17 cellular contexts compared by ENCODE assay signal in the genomic region with DNA sequence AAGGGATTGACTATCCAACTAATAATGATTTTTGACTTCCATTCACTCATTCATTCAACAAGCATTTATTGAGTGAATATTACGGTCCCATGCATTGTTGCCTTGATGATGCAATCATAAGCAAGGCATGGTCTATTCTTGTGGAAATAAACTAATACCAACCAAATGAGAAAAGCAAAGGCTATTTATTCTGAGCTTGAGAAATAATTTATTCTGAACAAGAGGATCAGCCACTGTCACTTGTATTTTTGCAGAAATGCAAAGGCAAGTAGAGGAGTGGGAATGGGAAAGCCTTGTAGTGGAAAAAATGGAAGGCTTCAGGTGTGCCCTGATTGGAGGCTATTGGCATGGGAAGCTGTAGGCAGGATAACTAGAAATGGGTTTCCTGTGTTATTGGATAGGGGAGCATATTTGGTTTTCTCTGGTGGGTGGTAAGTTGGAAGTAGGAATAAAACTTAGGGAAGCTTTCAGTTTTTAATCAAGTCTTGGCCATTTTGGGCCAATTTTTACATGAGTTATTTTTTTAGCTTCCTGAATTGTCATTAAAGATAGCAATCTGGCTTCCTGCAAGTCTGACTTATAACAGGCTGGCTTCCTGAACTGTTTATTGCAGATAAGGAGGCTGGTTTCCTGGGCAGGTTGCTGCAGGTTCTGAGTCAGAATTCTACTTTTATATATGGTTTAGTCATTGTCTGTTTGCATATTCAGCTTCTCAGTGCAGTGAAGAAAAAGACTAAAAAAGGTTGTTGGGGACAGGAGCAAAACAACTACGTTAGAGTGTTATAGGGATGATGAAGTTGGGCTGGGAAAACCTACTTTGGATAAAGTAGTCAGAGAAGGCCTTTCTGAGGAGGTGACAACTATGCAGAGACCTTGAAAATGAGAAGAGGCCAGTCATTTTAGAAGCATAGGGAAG.
DNase-seq lines count a peak whose midpoint lies in the region; TF ChIP-seq lines count a peak whose summit lies in the region.
"Had no signal": no experiment of that assay in that cellular context is flagged by ENCODE, and none has a peak within 500 bp of the region (broad histone marks: within the 10 kb centered on the region; RNA-seq: fewer than 3 reads in every experiment).

No MANE protein-coding gene starts in this region.

- DNase-seq in HT1080 (ENCODE audit: low read depth) (peak; percentile 84), PC-9 (peak; percentile 22 to 84), epithelial cell of esophagus (ENCODE audit: low read depth) (peak; percentile 84), trophoblast cell (peak; percentile 34 to 56), Caco-2 (no peak), GM10248 (ENCODE audit: extremely low spot score) (no peak), endodermal cell (no peak), glutamatergic neuron (no peak)
- DNase-seq: CD4-positive, alpha-beta memory T cell; heart right ventricle; NCI-H1105; NCI-H524 treated with DMSO at 0.1 percent for 48 hours; nucleus accumbens; SHP77 treated with DMSO at 0.1 percent for 48 hours; spleen; thyroid gland had no signal

- peak overlapping the region; percentile 41 for H3K4me2 ChIP-seq in PC-9
- H3K4me2 ChIP-seq in trophoblast cell (ENCODE audit: low read length): no peak overlapping the region

- H3K9me3 Mint-ChIP-seq in Caco-2 (ENCODE audit: unreplicated experiment): peaks cover 8% of the 10 kb centered on the region
- peaks cover 18% of the 10 kb centered on the region for H3K9me3 Mint-ChIP-seq in endodermal cell
- no peaks in the 10 kb centered on the region for H3K9me3 Mint-ChIP-seq in glutamatergic neuron (ENCODE audit: unreplicated experiment)

- no peaks in the 10 kb centered on the region for H3K79me1 ChIP-seq in trophoblast cell (ENCODE audit: low read length)

- no peak overlapping the region for H4K91ac ChIP-seq in trophoblast cell (ENCODE audit: low read depth, low read length)

- peak overlapping the region; percentile 58 for H3K27ac ChIP-seq in PC-9
- H3K27ac ChIP-seq in trophoblast cell (ENCODE audit: low read depth, low read length): no peak overlapping the region
- H3K27ac ChIP-seq in endodermal cell (ENCODE audit: low read depth, low read length): no peak overlapping the region
- H3K27ac ChIP-seq: heart right ventricle, spleen, thyroid gland had no signal

- intact Hi-C loops in PC-9 (cut with micrococcal nuclease; ENCODE audit: unreplicated experiment) (no loop called here), Caco-2 (cut with micrococcal nuclease; ENCODE audit: unreplicated experiment) (no loop called here)

- H3K4me1 Mint-ChIP-seq in Caco-2 (ENCODE audit: low read depth, unreplicated experiment) (peaks cover 8% of the 10 kb centered on the region), endodermal cell (peaks cover 30% of the 10 kb centered on the region), glutamatergic neuron (ENCODE audit: low read depth, unreplicated experiment) (no peaks in the 10 kb centered on the region)

- H3K14ac ChIP-seq in trophoblast cell (ENCODE audit: low read length): no peak overlapping the region

- H3K4me3 ChIP-seq in PC-9 (no peak overlapping the region), epithelial cell of esophagus (ENCODE audit: low read length) (no peak overlapping the region), trophoblast cell (ENCODE audit: low read depth, low read length) (no peak overlapping the region), Caco-2 (ENCODE audit: low read depth, low read length) (no peak overlapping the region), endodermal cell (ENCODE audit: low read length) (no peak overlapping the region)
- H3K4me3 ChIP-seq: heart right ventricle, lung, spleen, thyroid gland had no signal

- no peaks in the 10 kb centered on the region for H3K27me3 Mint-ChIP-seq in Caco-2 (ENCODE audit: insufficient read depth, unreplicated experiment)
- no peaks in the 10 kb centered on the region for H3K27me3 Mint-ChIP-seq in endodermal cell (ENCODE audit: insufficient read depth)
- no peaks in the 10 kb centered on the region for H3K27me3 Mint-ChIP-seq in glutamatergic neuron (ENCODE audit: unreplicated experiment)

- WGBS in trophoblast cell (ENCODE audit: extremely low coverage, insufficient coverage, insufficient read length): no CpG with 5 or more reads among the region's 2 CpGs
- 84 to 90% methylated on average over 2 of the region's 2 CpGs for WGBS in endodermal cell (ENCODE audit: insufficient coverage in 1 of 2, insufficient read length in 1 of 2), 2 experiments

- H3K27ac Mint-ChIP-seq in Caco-2 (ENCODE audit: unreplicated experiment) (no peak overlapping the region), endodermal cell (no peak overlapping the region), glutamatergic neuron (ENCODE audit: unreplicated experiment) (no peak overlapping the region)
- H3K27ac Mint-ChIP-seq: CD4-positive, alpha-beta memory T cell had no signal

- H3K4ac ChIP-seq in trophoblast cell (ENCODE audit: low read depth, low read length): no peak overlapping the region

- H3K23ac ChIP-seq in trophoblast cell (ENCODE audit: low read length): no peak overlapping the region

- no peak overlapping the region for H4K8ac ChIP-seq in trophoblast cell (ENCODE audit: low read depth, low read length)

- no peak overlapping the region for H2BK120ac ChIP-seq in trophoblast cell (ENCODE audit: insufficient read depth, low read length, poor library complexity)

- H3K4me1 ChIP-seq in PC-9 (replicated peaks; ENCODE audit: insufficient read depth) (peaks cover 19% of the 10 kb centered on the region), trophoblast cell (ENCODE audit: control insufficient read depth in 1 of 2, insufficient read depth in 2 of 2, low read length in 2 of 2) (no peaks in the 10 kb centered on the region), Caco-2 (no peaks in the 10 kb centered on the region), endodermal cell (ENCODE audit: control insufficient read depth, insufficient read depth, low read length) (peaks cover 12% of the 10 kb centered on the region)
- H3K4me1 ChIP-seq: heart right ventricle, spleen, thyroid gland had no signal

- H3K9ac ChIP-seq in trophoblast cell (ENCODE audit: low read length): no peak overlapping the region
- no peak overlapping the region for H3K9ac ChIP-seq in endodermal cell (ENCODE audit: extremely low read depth, low read length, poor library complexity, severe bottlenecking)

- H3K36me3 ChIP-seq in PC-9 (ENCODE audit: low read depth) (no peaks in the 10 kb centered on the region), trophoblast cell (ENCODE audit: control insufficient read depth in 1 of 2, insufficient read depth in 2 of 2, low read length in 2 of 2) (no peaks in the 10 kb centered on the region), Caco-2 (ENCODE audit: control insufficient read depth, insufficient read depth, low read length) (no peaks in the 10 kb centered on the region), endodermal cell (ENCODE audit: control insufficient read depth, insufficient read depth, low read length) (no peaks in the 10 kb centered on the region)
- H3K36me3 ChIP-seq: heart right ventricle, spleen, thyroid gland had no signal

- no peaks in the 10 kb centered on the region for H4K20me1 ChIP-seq in PC-9 (ENCODE audit: insufficient read depth)

- POLR2A ChIA-PET in PC-9 (lab: Charles Lee; ENCODE audit: unreplicated experiment): interaction anchor here (0.6 kb wide), 1 partner anchor 22 kb away, joined by 4 read pairs; no protein-coding TSS in a partner anchor
- POLR2A ChIA-PET in Caco-2 (lab: Charles Lee): no interaction called here
- POLR2A ChIA-PET in GM10248 (lab: Yijun Ruan, JAX): no interaction called here

- no peak overlapping the region for H2AK5ac ChIP-seq in trophoblast cell (ENCODE audit: low read length)

- H2BK5ac ChIP-seq in trophoblast cell (ENCODE audit: low read depth, low read length, poor library complexity): no peak overlapping the region

- no peak overlapping the region for H3K18ac ChIP-seq in trophoblast cell (ENCODE audit: low read length)

- H3K4me3 Mint-ChIP-seq in Caco-2 (ENCODE audit: unreplicated experiment) (no peak overlapping the region), endodermal cell (no peak overlapping the region), glutamatergic neuron (ENCODE audit: unreplicated experiment) (no peak overlapping the region)
- H3K4me3 Mint-ChIP-seq: CD4-positive, alpha-beta memory T cell had no signal

- H3K27me3 ChIP-seq in PC-9 (ENCODE audit: insufficient read depth, low read depth) (no peaks in the 10 kb centered on the region), trophoblast cell (ENCODE audit: insufficient read depth, low read length) (no peaks in the 10 kb centered on the region), Caco-2 (replicated peaks; ENCODE audit: control insufficient read depth, insufficient read depth, low read length) (no peaks in the 10 kb centered on the region), endodermal cell (ENCODE audit: control insufficient read depth, insufficient read depth, low read length, poor library complexity, severe bottlenecking) (no peaks in the 10 kb centered on the region)
- H3K27me3 ChIP-seq: thyroid gland had no signal

- no peak for TF ChIP-seq CTCF in PC-9 (conservative IDR thresholded peaks at IDR 0.05)
- TF ChIP-seq CTCF in epithelial cell of esophagus (IDR thresholded peaks at IDR 0.05; ENCODE audit: insufficient read depth, low read depth, low read length, missing control alignments): no peak
- TF ChIP-seq CTCF in Caco-2 (IDR thresholded peaks at IDR 0.05; ENCODE audit: insufficient read depth in 1 of 2, low read depth in 1 of 2, low read length in 1 of 2, severe bottlenecking in 1 of 2, unreplicated experiment in 1 of 2): no peak
- TF ChIP-seq CTCF in GM10248 (IDR thresholded peaks at IDR 0.05; ENCODE audit: control extremely low read depth, extremely low read depth, low read depth, missing control alignments): no peak
- TF ChIP-seq CTCF in endodermal cell (conservative IDR thresholded peaks at IDR 0.05): no peak
- TF ChIP-seq CTCF in glutamatergic neuron (IDR thresholded peaks at IDR 0.05; ENCODE audit: partially characterized antibody, unreplicated experiment): no peak

- H3K9me3 ChIP-seq in PC-9 (ENCODE audit: insufficient read depth, low read depth) (peaks cover 29% of the 10 kb centered on the region), trophoblast cell (ENCODE audit: insufficient read depth, low read depth, low read length) (no peaks in the 10 kb centered on the region), Caco-2 (no peaks in the 10 kb centered on the region), endodermal cell (ENCODE audit: control insufficient read depth, low read length) (peaks cover 30% of the 10 kb centered on the region)
- H3K9me3 ChIP-seq: thyroid gland had no signal

- no peak overlapping the region for H4K12ac ChIP-seq in trophoblast cell (ENCODE audit: low read depth, low read length)

- BruUV-seq in PC-9 (replicated peaks; lab: Mats Ljungman, UMichigan): no TSS peak
- no TSS peak for BruUV-seq in Caco-2 (replicated peaks; lab: Mats Ljungman, UMichigan)

- H3K36me3 Mint-ChIP-seq in Caco-2 (ENCODE audit: insufficient read depth, unreplicated experiment): no peaks in the 10 kb centered on the region
- H3K36me3 Mint-ChIP-seq in endodermal cell (ENCODE audit: low read depth): peaks cover 27% of the 10 kb centered on the region
- H3K36me3 Mint-ChIP-seq in glutamatergic neuron (ENCODE audit: unreplicated experiment): peaks cover 11% of the 10 kb centered on the region

- H3K9me2 ChIP-seq in PC-9 (ENCODE audit: insufficient read depth): no peaks in the 10 kb centered on the region

- CTCF ChIA-PET in PC-9 (lab: Charles Lee) (no interaction called here), Caco-2 (lab: Charles Lee) (no interaction called here), GM10248 (lab: Yijun Ruan, JAX) (interaction anchor here (1.2 kb wide), 1 partner anchor 11 kb away, joined by 3 read pairs; no protein-coding TSS in a partner anchor)

- H2AFZ ChIP-seq in PC-9: peak overlapping the region; percentile 50
- H2AFZ ChIP-seq in trophoblast cell (ENCODE audit: insufficient read depth, low read length, poor library complexity): no peak overlapping the region

- peaks cover 14% of the 10 kb centered on the region; the same call in 1 of the 2 replicates for H3F3A ChIP-seq in PC-9 (ENCODE audit: insufficient read depth, low read depth)

- H3K79me2 ChIP-seq in PC-9 (ENCODE audit: low read depth) (no peaks in the 10 kb centered on the region), trophoblast cell (ENCODE audit: control insufficient read depth, insufficient read depth, low read length, poor library complexity) (no peaks in the 10 kb centered on the region)

- no peak overlapping the region for H2BK12ac ChIP-seq in trophoblast cell (ENCODE audit: low read length)

Comparison
In these comparisons a context has a peak if more than half of its experiments do, and no peak if none do; other contexts are left out.
1. DNase-seq: peak in HT1080 (single experiment), PC-9 (2 of 2), epithelial cell of esophagus (single experiment) and trophoblast cell (2 of 2); none in Caco-2 (0 of 2), GM10248 (single experiment), endodermal cell (single experiment) and glutamatergic neuron (single experiment).